8 cellular contexts compared by ENCODE assay signal in the genomic region with DNA sequence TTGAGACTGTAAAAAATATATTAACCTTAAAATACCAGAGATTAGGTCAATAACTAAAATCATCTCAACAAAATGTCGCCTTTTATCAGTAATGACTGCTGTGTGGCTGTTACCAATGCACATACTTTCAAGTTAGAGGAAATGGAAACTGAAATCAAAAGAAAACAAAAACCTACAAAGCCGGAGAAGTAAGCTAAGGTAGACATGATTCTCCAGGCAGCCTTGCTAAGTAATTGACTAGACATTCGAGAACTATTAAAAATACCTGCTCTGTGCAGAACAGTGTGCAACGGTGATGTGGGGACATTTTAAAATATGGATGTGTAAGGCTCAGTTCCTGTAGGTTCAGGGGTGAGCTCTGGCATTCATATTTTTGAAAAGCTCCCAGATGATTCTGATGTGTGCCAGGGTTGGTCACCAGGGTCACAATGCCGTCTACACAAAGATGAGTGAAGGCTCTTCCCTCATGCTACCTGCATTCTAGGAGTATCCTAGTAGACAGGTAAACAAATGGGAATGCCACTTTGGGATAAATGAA. TPM values are rescaled to one million over a fixed set of nuclear protein-coding genes. Genes with fewer than 3 reads are reported as not detected.
DNase-seq lines count a peak whose midpoint lies in the region; ATAC-seq and TF ChIP-seq lines count a peak whose summit lies in the region.

No MANE protein-coding gene starts in this region.

- peak overlapping the region; percentile 64 for H3K9ac ChIP-seq in smooth muscle cell (ENCODE audit: low read depth)

- H3K9me3 ChIP-seq in left ventricle myocardium inferior (replicated peaks) = no peaks in the 10 kb centered on the region
- H3K9me3 ChIP-seq in smooth muscle cell (replicated peaks; ENCODE audit: low read depth) = no peaks in the 10 kb centered on the region

- H4K20me1 ChIP-seq in smooth muscle cell (ENCODE audit: low read depth) = no peaks in the 10 kb centered on the region

- intact Hi-C loops in left ventricle myocardium inferior (cut with micrococcal nuclease) = no loop called here

- ATAC-seq in GM18873 (IDR thresholded peaks at IDR 0.05; ENCODE audit: low FRiP score, unreplicated experiment) = peak; percentile 46
- peak; percentile 45 for ATAC-seq in HG02938 (IDR thresholded peaks at IDR 0.05; ENCODE audit: unreplicated experiment)

- H2AFZ ChIP-seq in smooth muscle cell (ENCODE audit: low read depth) = peak overlapping the region; percentile 83

- WGBS in smooth muscle cell (ENCODE audit: low lambda C conversion rate) = 88% methylated on average over 5 of the region's 5 CpGs

- peak overlapping the region; percentile 64 for H3K4me3 ChIP-seq in WI38 (ENCODE audit: low read depth, low read length)
- peak overlapping the region; percentile 76 for H3K4me3 ChIP-seq in left ventricle myocardium inferior
- H3K4me3 ChIP-seq in smooth muscle cell = peak overlapping the region; percentile 76

- TF ChIP-seq CTCF in WI38 (IDR thresholded peaks at IDR 0.05; ENCODE audit: low read depth, low read length) (no peak), left ventricle myocardium inferior (IDR thresholded peaks at IDR 0.05; ENCODE audit: borderline replicate concordance) (no peak), smooth muscle cell (IDR thresholded peaks at IDR 0.05; ENCODE audit: borderline replicate concordance, insufficient read depth, poor library complexity, severe bottlenecking) (no peak)

- H3K4me1 ChIP-seq in left ventricle myocardium inferior (peaks cover 29% of the 10 kb centered on the region), smooth muscle cell (ENCODE audit: low read depth) (peaks cover 14% of the 10 kb centered on the region)

- H3K27ac ChIP-seq in left ventricle myocardium inferior (replicated peaks) (peak overlapping the region; percentile 85), smooth muscle cell (ENCODE audit: low read depth) (peak overlapping the region; percentile 37)

- DNase-seq in left ventricle myocardium inferior (no peak), smooth muscle cell (lab: John Stamatoyannopoulos, UW; ENCODE audit: unreplicated experiment) (no peak), DMS153 (lab: John Stamatoyannopoulos, UW) (no peak), NCI-H1417 treated with DMSO at 0.1 percent for 48 hours (lab: John Stamatoyannopoulos, UW) (no peak)
- DNase-seq in stimulated activated CD4-positive, alpha-beta T cell treated with anti-CD3 and anti-CD28 coated beads, Interleukin-2, amount 100 ng/mL, for 48 hours = no peak

- H3K27me3 ChIP-seq in left ventricle myocardium inferior (ENCODE audit: low read depth) = no peaks in the 10 kb centered on the region
- no peaks in the 10 kb centered on the region for H3K27me3 ChIP-seq in smooth muscle cell (ENCODE audit: low read depth)

- H3K79me2 ChIP-seq in smooth muscle cell (ENCODE audit: low read depth) = no peaks in the 10 kb centered on the region

- peaks cover 12% of the 10 kb centered on the region for H3F3A ChIP-seq in smooth muscle cell (ENCODE audit: low read depth)

- H3K36me3 ChIP-seq in left ventricle myocardium inferior (no peaks in the 10 kb centered on the region), smooth muscle cell (ENCODE audit: low read depth) (no peaks in the 10 kb centered on the region)

- peak overlapping the region; percentile 96 for H3K4me2 ChIP-seq in smooth muscle cell

RNA-seq across cellular contexts. Expression of a gene that starts 0.6 kb away (rescaled TPM):
- total RNA-seq in left ventricle myocardium inferior (2.6 TPM), smooth muscle cell (3.3 and 13.9 TPM in 2 replicates)
- 2.4 and 9.1 TPM in 2 replicates for polyA plus RNA-seq in smooth muscle cell

RNA-seq across cellular contexts. Expression of a gene that starts 30.7 kb away (rescaled TPM):
- 30.1 TPM for total RNA-seq in left ventricle myocardium inferior
- total RNA-seq in smooth muscle cell = 4.3 and 4.4 TPM in 2 replicates
- polyA plus RNA-seq in smooth muscle cell = 6.9 and 15.6 TPM in 2 replicates
